5 cellular contexts compared by ENCODE assay signal in genomic region chr1:171359345-171359648, GRCh38. TPM values are rescaled to one million over a fixed set of nuclear protein-coding genes. Genes with fewer than 3 reads are reported as not detected.
A peak's percentile ranks its signal among the peaks of the same experiment; 100 is the strongest.
DNase-seq lines count a peak whose midpoint lies in the region; ATAC-seq, FAIRE-seq and TF ChIP-seq lines count a peak whose summit lies in the region.
"Not testable (repeated sequence)": the region's sequence is repeated elsewhere in the genome, so short reads cannot be mapped to it uniquely, and the experiment has no call there.

No MANE protein-coding gene starts in this region.

- H3K79me2 ChIP-seq in hepatocyte: not testable (repeated sequence)

- not testable (repeated sequence) for FAIRE-seq in small intestine (lab: Jason Lieb, UNC)

- H3K9ac ChIP-seq in mucosa of rectum (ENCODE audit: low read depth in 1 of 2, low read length in 2 of 2): not testable (repeated sequence)

- intact Hi-C loops in left colon (cut with DNase I, micrococcal nuclease): not testable (repeated sequence)

- peak; percentile 62 for ATAC-seq in left colon

- not testable (repeated sequence) for TF ChIP-seq CTCF in Peyer's patch (IDR thresholded peaks at IDR 0.05); hepatocyte (IDR thresholded peaks at IDR 0.05; ENCODE audit: poor library complexity)

- not testable (repeated sequence) for H2AFZ ChIP-seq in hepatocyte

- TF ChIP-seq POLR2A in Peyer's patch (IDR thresholded peaks at IDR 0.05): not testable (repeated sequence)

- H3K4me2 ChIP-seq in hepatocyte: not testable (repeated sequence)

- not testable (repeated sequence) for H3K9me3 ChIP-seq in Peyer's patch; hepatocyte (ENCODE audit: low read depth); mucosa of rectum (ENCODE audit: control insufficient read depth in 2 of 2, low read length in 2 of 2); small intestine (ENCODE audit: control insufficient read depth, low read depth)

- WGBS in hepatocyte (ENCODE audit: low lambda C conversion rate, missing lambda C conversion rate): 91% methylated on average over 7 of the region's 7 CpGs
- WGBS in small intestine, 3 donors: 42 to 82% (median 55%) methylated on average over 7 of the region's 7 CpGs

- not testable (repeated sequence) for H3K9me2 ChIP-seq in hepatocyte (replicated peaks; ENCODE audit: insufficient read depth)

- H3K27me3 ChIP-seq in Peyer's patch; hepatocyte; mucosa of rectum (ENCODE audit: control insufficient read depth in 2 of 2, insufficient read depth in 2 of 2, low read length in 2 of 2); small intestine (ENCODE audit: control insufficient read depth in 2 of 2, insufficient read depth in 2 of 2, low read length in 2 of 2): not testable (repeated sequence)

- H3K4me1 ChIP-seq in Peyer's patch; hepatocyte (ENCODE audit: insufficient read depth); mucosa of rectum (ENCODE audit: control insufficient read depth in 2 of 2, insufficient read depth in 2 of 2, low read length in 2 of 2); small intestine (ENCODE audit: control insufficient read depth in 2 of 2, insufficient read depth in 1 of 2, low read depth in 1 of 2, low read length in 1 of 2): not testable (repeated sequence)

- DNase-seq in Peyer's patch: peak in 1 of 3 donors; percentile 51
- DNase-seq in hepatocyte (ENCODE audit: low spot score): not testable (repeated sequence)
- peak; percentile 33 to 37 for DNase-seq in left colon
- DNase-seq in small intestine: peak; percentile 56

- peak overlapping the region in 1 of 4 donors; percentile 8 for H3K4me3 ChIP-seq in Peyer's patch
- not testable (repeated sequence) for H3K4me3 ChIP-seq in hepatocyte; small intestine (ENCODE audit: low read depth in 1 of 2, low read length in 2 of 2)
- peak overlapping the region in 1 of 2 donors; percentile 37 for H3K4me3 ChIP-seq in mucosa of rectum (ENCODE audit: low read length in 2 of 2)

- not testable (repeated sequence) for H3K36me3 ChIP-seq in Peyer's patch; hepatocyte (replicated peaks; ENCODE audit: insufficient read depth, low read depth); mucosa of rectum (ENCODE audit: control insufficient read depth in 2 of 2, insufficient read depth in 2 of 2, low read length in 2 of 2); small intestine (ENCODE audit: control insufficient read depth in 2 of 2, insufficient read depth in 2 of 2, low read length in 2 of 2)

- H4K20me1 ChIP-seq in hepatocyte (ENCODE audit: insufficient read depth, poor library complexity, severe bottlenecking): not testable (repeated sequence)

- H3K27ac ChIP-seq in Peyer's patch (peak overlapping the region in 3 of 4 donors; percentile 58 to 88 (median 82)), hepatocyte (peak overlapping the region; percentile 15), mucosa of rectum (ENCODE audit: low read depth in 2 of 2, low read length in 2 of 2) (peak overlapping the region; percentile 64 to 71), small intestine (ENCODE audit: low read depth in 1 of 2, low read length in 1 of 2) (peak overlapping the region; percentile 18 to 76)

RNA-seq across cellular contexts. Expression of gene FMO4, which starts 45.3 kb away (rescaled TPM):
- 10 to 100 TPM in 3 of 4 donors, 1 to 10 TPM in 1; 9.9 to 33.8 (median 23.1) TPM for total RNA-seq in Peyer's patch
- total RNA-seq in hepatocyte: 20.5 and 31.4 TPM in 2 replicates
- polyA plus RNA-seq in hepatocyte: 10.3 and 12.6 TPM in 2 replicates
- 10 to 100 TPM in 1 of 2 donors, 1 to 10 TPM in 1; 6.7 to 14.5 TPM for total RNA-seq in left colon
- 1 to 10 TPM; 4.8 to 9.8 (median 5.1) TPM for polyA plus RNA-seq in small intestine

Comparison
In these comparisons a context has a peak if more than half of its experiments do, and no peak if none do; other contexts are left out.
1. H3K27ac ChIP-seq: peak in every context shown above with its lines; median percentile 82 in Peyer's patch; 68 in mucosa of rectum; 47 in small intestine; 15 in hepatocyte.